In the genomic region with DNA sequence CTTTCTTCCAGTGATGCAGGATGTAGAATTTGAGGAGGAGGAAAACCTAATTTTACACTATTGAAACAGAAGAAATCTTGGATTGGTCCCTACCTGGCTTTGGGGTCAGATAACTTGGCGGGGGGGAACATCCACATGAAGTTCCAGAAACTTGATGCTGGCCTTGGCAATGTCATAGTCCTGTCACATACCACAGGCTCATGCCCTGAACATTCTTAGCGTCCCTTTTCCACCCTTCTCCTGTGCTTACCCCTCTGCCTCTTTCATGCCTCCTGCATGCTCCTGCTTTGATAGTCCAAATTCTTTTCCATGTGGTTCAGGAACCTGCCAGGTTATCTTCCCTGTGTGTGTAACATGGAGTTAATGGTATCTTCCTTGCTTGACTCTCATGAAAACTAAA, we compare ENCODE assay signal across 25 cellular contexts.
"Had no signal": no experiment of that assay in that cellular context is flagged by ENCODE, and none has a peak within 500 bp of the region (broad histone marks: within the 10 kb centered on the region; RNA-seq: fewer than 3 reads in every experiment).

No MANE protein-coding gene starts in this region.

- H3K36me3 ChIP-seq: neutrophil, pancreas, prostate gland, right lobe of liver, sigmoid colon, spleen, stomach, thoracic aorta, thyroid gland, tibial nerve, upper lobe of right lung, uterus had no signal

- H3K4me2 ChIP-seq: smooth muscle cell had no signal

- ATAC-seq: naive thymus-derived CD4-positive, alpha-beta T cell; natural killer cell; pancreas; right cardiac atrium; right lobe of liver; stimulated activated naive B cell treated with anti-CD40 and anti-IgM and Interleukin-4, amounts not matched to agents 10 μg/mL and 1 μg/mL and 100 μg/mL, for 72 hours; upper lobe of right lung had no signal

- H3K4me3 ChIP-seq: pancreas, prostate gland, right lobe of liver, sigmoid colon, skin epidermis, smooth muscle cell, spleen, stomach, thoracic aorta, thyroid gland, tibial nerve, upper lobe of right lung, uterus had no signal

- DNase-seq: naive thymus-derived CD4-positive, alpha-beta T cell; natural killer cell; nucleus accumbens; pancreas; right cardiac atrium; right lobe of liver; sigmoid colon; spleen; stimulated activated CD4-positive, alpha-beta T cell treated with anti-CD3 and anti-CD28 coated beads, Interleukin-12 subunit alpha, Interleukin-12 subunit beta, amount 100 ng/mL, for 4 hours; stimulated activated CD4-positive, alpha-beta T cell treated with anti-CD3 and anti-CD28 coated beads, Interleukin-1b, Interleukin-23, amount 100 ng/mL, for 48 hours; stimulated activated CD4-positive, alpha-beta T cell treated with anti-CD3 and anti-CD28 coated beads, Interleukin-4, amount 100 ng/mL, for 1 hour; stimulated activated CD4-positive, alpha-beta T cell treated with anti-CD3 and anti-CD28 coated beads, Interleukin-4, amount 100 ng/mL, for 4 hours; stimulated activated CD8-positive, alpha-beta memory T cell treated with anti-CD3 and anti-CD28 coated beads, Interleukin-4, amount 100 ng/mL, for 48 hours; stimulated activated naive B cell treated with anti-CD40 and anti-IgM and Interleukin-4, amounts not matched to agents 10 μg/mL and 1 μg/mL and 100 μg/mL, for 72 hours; stimulated activated naive CD4-positive, alpha-beta T cell treated with Interleukin-2 at 50 U/mL for 16 hours; stomach; thyroid gland; upper lobe of right lung; uterus had no signal

- H3K27me3 ChIP-seq: neutrophil, right lobe of liver, sigmoid colon, spleen, thyroid gland, tibial nerve, upper lobe of right lung, uterus had no signal

- H3K4me1 ChIP-seq: pancreas, prostate gland, right lobe of liver, sigmoid colon, spleen, stomach, thyroid gland, tibial nerve, upper lobe of right lung, uterus had no signal

- H3K27ac ChIP-seq: neutrophil, pancreas, prostate gland, right lobe of liver, sigmoid colon, skin epidermis, spleen, stomach, thoracic aorta, thyroid gland, tibial nerve, upper lobe of right lung, uterus had no signal

- H3K9me3 ChIP-seq: neutrophil, pancreas, prostate gland, right lobe of liver, sigmoid colon, spleen, stomach, thoracic aorta, thyroid gland, tibial nerve, upper lobe of right lung, uterus had no signal
